21 cellular contexts compared by ENCODE assay signal in genomic region chr14:70779667-70780066, GRCh38. TPM values are rescaled to one million over a fixed set of nuclear protein-coding genes. Genes with fewer than 3 reads are reported as not detected.
DNase-seq lines count a peak whose midpoint lies in the region; ATAC-seq and TF ChIP-seq lines count a peak whose summit lies in the region.
"Had no signal": no experiment of that assay in that cellular context is flagged by ENCODE, and none has a peak within 500 bp of the region (broad histone marks: within the 10 kb centered on the region; RNA-seq: fewer than 3 reads in every experiment).

No MANE protein-coding gene starts in this region.

- no peaks in the 10 kb centered on the region for H4K20me1 ChIP-seq in BLaER1

- H3K27ac Mint-ChIP-seq in activated naive CD4-positive, alpha-beta T cell treated with anti-CD3 and anti-CD28 coated beads, Interleukin-2, amount 50 U/mL, for 72 hours: no peak overlapping the region
- H3K27ac Mint-ChIP-seq: brain, endodermal cell, natural killer cell had no signal

- DNase-seq in MG63: peak; percentile 16
- peak in 1 of 4 donors; percentile 9 for DNase-seq in body of pancreas
- DNase-seq in mucosa of gallbladder (ENCODE audit: low spot score): peak; percentile 21
- no peak for DNase-seq in activated naive CD4-positive, alpha-beta T cell treated with anti-CD3 and anti-CD28 coated beads, Interleukin-2, amount 50 U/mL, for 72 hours (ENCODE audit: low spot score in 2 of 2)
- DNase-seq in activated gamma-delta T cell (lab: John Stamatoyannopoulos, UW): no peak
- DNase-seq: activated CD4-positive, alpha-beta T cell treated with anti-CD3 and anti-CD28 coated beads, Interleukin-2, amount 50 U/mL, for 4 hours; endodermal cell; esophagus squamous epithelium; H7; KBM-7; natural killer cell; NCI-H2171; NCI-H748 treated with DMSO at 0.1 percent for 48 hours; ovary; SHP77 treated with DMSO at 0.1 percent for 48 hours; T-cell had no signal

- H3K9ac ChIP-seq in BLaER1: no peak overlapping the region

- H3K9me3 ChIP-seq in BLaER1 (no peaks in the 10 kb centered on the region), MG63 (no peaks in the 10 kb centered on the region), body of pancreas (no peaks in the 10 kb centered on the region)
- H3K9me3 ChIP-seq: esophagus squamous epithelium, ovary had no signal

- peak overlapping the region; percentile 79 for H3K4me2 ChIP-seq in BLaER1

- no peaks in the 10 kb centered on the region for H3K27me3 ChIP-seq in BLaER1
- no peaks in the 10 kb centered on the region for H3K27me3 ChIP-seq in MG63
- H3K27me3 ChIP-seq in body of pancreas: no peaks in the 10 kb centered on the region
- H3K27me3 ChIP-seq: esophagus squamous epithelium, ovary had no signal

- no peak for TF ChIP-seq CTCF in body of pancreas (IDR thresholded peaks at IDR 0.05)

- H3K27ac ChIP-seq in BLaER1: peak overlapping the region; percentile 71; the same call in 1 of the 2 replicates
- no peak overlapping the region for H3K27ac ChIP-seq in body of pancreas
- H3K27ac ChIP-seq: esophagus squamous epithelium, ovary had no signal

- peak; percentile 24 for ATAC-seq in body of pancreas
- no peak for ATAC-seq in activated naive CD4-positive, alpha-beta T cell treated with anti-CD3 and anti-CD28 coated beads, Interleukin-2, amount 50 U/mL, for 72 hours
- no peak for ATAC-seq in GM21515 (IDR thresholded peaks at IDR 0.05; ENCODE audit: unreplicated experiment)
- no peak for ATAC-seq in GM18861 (IDR thresholded peaks at IDR 0.05; ENCODE audit: unreplicated experiment)
- ATAC-seq: natural killer cell, sciatic nerve, T-cell had no signal

- TF ChIP-seq POLR2A in body of pancreas (IDR thresholded peaks at IDR 0.05): no peak

- H3K9me3 Mint-ChIP-seq in activated naive CD4-positive, alpha-beta T cell treated with anti-CD3 and anti-CD28 coated beads, Interleukin-2, amount 50 U/mL, for 72 hours: no peaks in the 10 kb centered on the region
- H3K9me3 Mint-ChIP-seq: brain, endodermal cell, natural killer cell, T-cell had no signal

- WGBS in body of pancreas, 2 donors: 81 to 96% methylated on average over 4 of the region's 4 CpGs

- H3K4me1 ChIP-seq in BLaER1 (peaks cover 34% of the 10 kb centered on the region), body of pancreas (peaks cover 5% of the 10 kb centered on the region)

- intact Hi-C loops in body of pancreas (cut with DNase I): no loop called here

- H3K36me3 ChIP-seq in BLaER1 (no peaks in the 10 kb centered on the region), MG63 (no peaks in the 10 kb centered on the region), body of pancreas (replicated peaks in 1 of 2; ENCODE audit: insufficient read depth in 1 of 2, low read depth in 2 of 2) (no peaks in the 10 kb centered on the region)
- H3K36me3 ChIP-seq: esophagus squamous epithelium, ovary had no signal

- H3K36me3 Mint-ChIP-seq in activated naive CD4-positive, alpha-beta T cell treated with anti-CD3 and anti-CD28 coated beads, Interleukin-2, amount 50 U/mL, for 72 hours: no peaks in the 10 kb centered on the region
- H3K36me3 Mint-ChIP-seq: natural killer cell had no signal

- H3K4me3 ChIP-seq in BLaER1: no peak overlapping the region
- H3K4me3 ChIP-seq in MG63: no peak overlapping the region
- H3K4me3 ChIP-seq in body of pancreas: no peak overlapping the region
- H3K4me3 ChIP-seq: esophagus squamous epithelium, ovary had no signal

RNA-seq across cellular contexts. Expression of gene MAP3K9, which starts 29.6 kb away (rescaled TPM):
- total RNA-seq in MG63 (2014; rRNA removed; shearing (Covaris generic); ENCODE audit: low replicate concordance): 0.17 and 0.76 TPM in 2 replicates
- total RNA-seq in body of pancreas (10 to 100 TPM in 1 of 2 donors, 1 to 10 TPM in 1; 5.4 to 10.9 TPM), mucosa of gallbladder (9.9 TPM)
- total RNA-seq in activated naive CD4-positive, alpha-beta T cell treated with anti-CD3 and anti-CD28 coated beads, Interleukin-2, amount 50 U/mL, for 72 hours: 10 to 100 TPM in 1 of 2 donors, 1 to 10 TPM in 1; 8.7 to 10.7 TPM

Comparison
In these comparisons a context has a peak if more than half of its experiments do, and no peak if none do; other contexts are left out.
1. DNase-seq: peak in MG63 (single experiment) and mucosa of gallbladder (single experiment); none in activated naive CD4-positive, alpha-beta T cell treated with anti-CD3 and anti-CD28 coated beads, Interleukin-2, amount 50 U/mL, for 72 hours (0 of 2) and activated gamma-delta T cell (single experiment).